11 cellular contexts compared by ENCODE assay signal in genomic region chr1:28416509-28417194, GRCh38. TPM values are rescaled to one million over a fixed set of nuclear protein-coding genes. Genes with fewer than 3 reads are reported as not detected.
DNase-seq lines count a peak whose midpoint lies in the region; ATAC-seq, FAIRE-seq and TF ChIP-seq lines count a peak whose summit lies in the region.
"Had no signal": no experiment of that assay in that cellular context is flagged by ENCODE, and none has a peak within 500 bp of the region (broad histone marks: within the 10 kb centered on the region; RNA-seq: fewer than 3 reads in every experiment).

No MANE protein-coding gene starts in this region.

- H3K36me3 Mint-ChIP-seq in GM23338 (ENCODE audit: low read depth), result no peaks in the 10 kb centered on the region
- H3K36me3 Mint-ChIP-seq in activated naive CD4-positive, alpha-beta T cell treated with anti-CD3 and anti-CD28 coated beads for 36 hours (ENCODE audit: low read depth), result peaks cover 3% of the 10 kb centered on the region

- no peak for FAIRE-seq in small intestine (lab: Jason Lieb, UNC)

- DNase-seq in GM23338 (ENCODE audit: low spot score), result no peak
- peak; percentile 42 for DNase-seq in PC-3
- peak; percentile 56 for DNase-seq in small intestine
- DNase-seq in NCI-H2171 (lab: John Stamatoyannopoulos, UW), result no peak
- no peak for DNase-seq in activated naive CD4-positive, alpha-beta T cell treated with anti-CD3 and anti-CD28 coated beads for 36 hours
- no peak for DNase-seq in activated effector memory CD4-positive, alpha-beta T cell treated with anti-CD3 and anti-CD28 coated beads, Interleukin-2, amount 50 U/mL, for 16 hours
- DNase-seq: activated CD4-positive, alpha-beta T cell treated with anti-CD3 and anti-CD28 coated beads for 48 hours; COR-L47; NCI-H526 treated with DMSO at 0.1 percent for 48 hours had no signal

- BruUV-seq in PC-3 (replicated peaks; lab: Mats Ljungman, UMichigan), result no TSS peak

- H3K4me2 ChIP-seq in GM23338 (no peak overlapping the region), PC-3 (ENCODE audit: low read length) (peak overlapping the region; percentile 38; the same call in 1 of the 2 replicates)

- CTCF ChIA-PET in PC-3 (lab: Charles Lee), result interaction anchor here (1.1 kb wide), 1 partner anchor 168 kb away, joined by 3 read pairs; no protein-coding TSS in a partner anchor
- CTCF ChIA-PET in activated naive CD4-positive, alpha-beta T cell treated with anti-CD3 and anti-CD28 coated beads for 36 hours (lab: Charles Lee), result interaction anchor here (0.7 kb wide), 1 partner anchor 17 kb away, joined by 3 read pairs; no protein-coding TSS in a partner anchor

- TF ChIP-seq CTCF in GM23338 (conservative IDR thresholded peaks at IDR 0.05; ENCODE audit: low read depth in 2 of 2), result no peak
- no peak for TF ChIP-seq CTCF in PC-3 (conservative IDR thresholded peaks at IDR 0.05; ENCODE audit: low read depth, low read length)

- POLR2A ChIA-PET in PC-3 (lab: Charles Lee; ENCODE audit: unreplicated experiment), result no interaction called here

- H3K9me2 ChIP-seq in GM23338 (ENCODE audit: insufficient read depth) (no peaks in the 10 kb centered on the region), PC-3 (replicated peaks; ENCODE audit: low read length) (no peaks in the 10 kb centered on the region)

- H4K20me1 ChIP-seq in GM23338 (replicated peaks; ENCODE audit: insufficient read depth), result no peaks in the 10 kb centered on the region
- no peaks in the 10 kb centered on the region for H4K20me1 ChIP-seq in PC-3 (ENCODE audit: low read length)

- H3K4me1 Mint-ChIP-seq in GM23338, result peaks cover 40% of the 10 kb centered on the region
- peaks cover 17% of the 10 kb centered on the region for H3K4me1 Mint-ChIP-seq in activated naive CD4-positive, alpha-beta T cell treated with anti-CD3 and anti-CD28 coated beads for 36 hours (ENCODE audit: low read depth)

- H3K4me3 ChIP-seq in GM23338 (no peak overlapping the region), PC-3 (ENCODE audit: low read length) (no peak overlapping the region), endocrine pancreas (ENCODE audit: control insufficient read depth, insufficient read depth, low read length) (peak overlapping the region; percentile 77), small intestine (ENCODE audit: low read depth in 1 of 2, low read length in 2 of 2) (no peak overlapping the region)
- H3K4me3 ChIP-seq: right atrium auricular region had no signal

- no peaks in the 10 kb centered on the region for H3K36me3 ChIP-seq in GM23338 (ENCODE audit: insufficient read depth)
- no peaks in the 10 kb centered on the region for H3K36me3 ChIP-seq in PC-3 (ENCODE audit: low read depth, low read length)
- H3K36me3 ChIP-seq in endocrine pancreas (ENCODE audit: control insufficient read depth, insufficient read depth, low read length), result no peaks in the 10 kb centered on the region
- no peaks in the 10 kb centered on the region for H3K36me3 ChIP-seq in small intestine (ENCODE audit: control insufficient read depth in 2 of 2, insufficient read depth in 2 of 2, low read length in 2 of 2)
- H3K36me3 ChIP-seq: right atrium auricular region had no signal

- no peak overlapping the region for H2AFZ ChIP-seq in GM23338
- no peak overlapping the region for H2AFZ ChIP-seq in PC-3 (ENCODE audit: low read length)

- intact Hi-C loops in PC-3 (cut with micrococcal nuclease), result loop anchor here (5.0 kb wide), 2 partner anchors 36 to 91 kb away; partner anchors contain the start of gene RCC1
- intact Hi-C loops in activated naive CD4-positive, alpha-beta T cell treated with anti-CD3 and anti-CD28 coated beads for 36 hours (cut with micrococcal nuclease), result no loop called here

- H3K27me3 ChIP-seq in GM23338 (ENCODE audit: insufficient read depth) (no peaks in the 10 kb centered on the region), PC-3 (ENCODE audit: low read length) (no peaks in the 10 kb centered on the region), endocrine pancreas (ENCODE audit: control insufficient read depth, insufficient read depth, low read length) (no peaks in the 10 kb centered on the region), small intestine (ENCODE audit: control insufficient read depth in 2 of 2, insufficient read depth in 2 of 2, low read length in 2 of 2) (no peaks in the 10 kb centered on the region)
- H3K27me3 ChIP-seq: right atrium auricular region had no signal

- no peak overlapping the region for H3K4me3 Mint-ChIP-seq in GM23338
- H3K4me3 Mint-ChIP-seq in activated naive CD4-positive, alpha-beta T cell treated with anti-CD3 and anti-CD28 coated beads for 36 hours, result no peak overlapping the region

- H3K79me2 ChIP-seq in GM23338 (replicated peaks; ENCODE audit: insufficient read depth) (peaks cover 54% of the 10 kb centered on the region), PC-3 (ENCODE audit: low read length) (0 out of 2 replicates have a peak, but pooled peaks cover 16% of the 10 kb centered on the region)

- H3K27ac ChIP-seq in GM23338 (ENCODE audit: low read depth) (peak overlapping the region; percentile 1; the same call in 1 of the 2 replicates), PC-3 (ENCODE audit: low read length) (peak overlapping the region; percentile 4; the same call in 1 of the 2 replicates), small intestine (ENCODE audit: low read depth in 1 of 2, low read length in 1 of 2) (no peak overlapping the region)
- H3K27ac ChIP-seq: right atrium auricular region had no signal

- H3K27me3 Mint-ChIP-seq in GM23338 (ENCODE audit: insufficient read depth, low read depth, poor library complexity), result peaks cover 3% of the 10 kb centered on the region
- no peaks in the 10 kb centered on the region for H3K27me3 Mint-ChIP-seq in activated naive CD4-positive, alpha-beta T cell treated with anti-CD3 and anti-CD28 coated beads for 36 hours (ENCODE audit: low read depth)

- no peaks in the 10 kb centered on the region for H3K9me3 Mint-ChIP-seq in GM23338
- H3K9me3 Mint-ChIP-seq in activated naive CD4-positive, alpha-beta T cell treated with anti-CD3 and anti-CD28 coated beads for 36 hours, result no peaks in the 10 kb centered on the region

- H3F3A ChIP-seq in GM23338 (replicated peaks; ENCODE audit: low read depth) (peaks cover 5% of the 10 kb centered on the region), PC-3 (ENCODE audit: low read length, unreplicated experiment) (peaks cover 8% of the 10 kb centered on the region)

- 25 to 60% (median 46%) methylated on average over 2 of the region's 2 CpGs for WGBS in small intestine, 3 donors

- peaks cover 43% of the 10 kb centered on the region for H3K4me1 ChIP-seq in GM23338 (ENCODE audit: insufficient read depth)
- peaks cover 27% of the 10 kb centered on the region for H3K4me1 ChIP-seq in PC-3 (ENCODE audit: insufficient read depth, low read length)
- peaks cover 6% of the 10 kb centered on the region for H3K4me1 ChIP-seq in endocrine pancreas (ENCODE audit: control insufficient read depth, insufficient read depth, low read length)
- H3K4me1 ChIP-seq in small intestine (ENCODE audit: control insufficient read depth in 2 of 2, insufficient read depth in 1 of 2, low read depth in 1 of 2, low read length in 1 of 2), result peaks cover 0 to 2% of the 10 kb centered on the region in 2 donors
- H3K4me1 ChIP-seq: right atrium auricular region had no signal

- H3K9ac ChIP-seq in PC-3 (ENCODE audit: low read length), result no peak overlapping the region
- no peak overlapping the region for H3K9ac ChIP-seq in endocrine pancreas (ENCODE audit: control insufficient read depth, insufficient read depth, low read length)

- H3K27ac Mint-ChIP-seq in GM23338, result peak overlapping the region; percentile 67; the same call in 1 of the 2 replicates
- H3K27ac Mint-ChIP-seq in activated naive CD4-positive, alpha-beta T cell treated with anti-CD3 and anti-CD28 coated beads for 36 hours, result no peak overlapping the region

- H3K9me3 ChIP-seq in PC-3 (ENCODE audit: low read length), result no peaks in the 10 kb centered on the region
- H3K9me3 ChIP-seq in endocrine pancreas (ENCODE audit: control insufficient read depth, low read length), result no peaks in the 10 kb centered on the region
- no peaks in the 10 kb centered on the region for H3K9me3 ChIP-seq in small intestine (ENCODE audit: control insufficient read depth, low read depth)
- H3K9me3 ChIP-seq: right atrium auricular region had no signal

- ATAC-seq in GM23338 (no peak), PC-3 (peak; percentile 59)

TF ChIP-seq in GM23338, 12 proteins besides CTCF, POLR2A, EP300 and RAD21 (continues in another document):
- TF ChIP-seq POLR2AphosphoS5 (IDR thresholded peaks at IDR 0.05; ENCODE audit: low read depth), result no peak
- no peak for TF ChIP-seq ETS1 (IDR thresholded peaks at IDR 0.05)

RNA-seq across cellular contexts. Expression of gene PHACTR4, which starts 47.1 kb away (rescaled TPM):
- total RNA-seq in GM23338 (2014; rRNA removed; shearing (Covaris generic)), result 29.7 and 35.4 TPM in 2 replicates
- polyA plus RNA-seq in GM23338 (2016; fragmentation: Nextera tagmentation; extraction: Ambion mirVana) (47.1 and 54.1 TPM in 2 replicates), small intestine (10 to 100 TPM; 15.9 to 27.1 (median 25.0) TPM)
- total RNA-seq in PC-3 (2014; rRNA removed), result 9.1 and 12.7 TPM in 2 replicates
- total RNA-seq in activated naive CD4-positive, alpha-beta T cell treated with anti-CD3 and anti-CD28 coated beads for 36 hours, result 10 to 100 TPM; 16.3 to 17.2 TPM

Comparison
In these comparisons a context has a peak if more than half of its experiments do, and no peak if none do; other contexts are left out.
1. DNase-seq: peak in PC-3 (single experiment) and small intestine (single experiment); none in GM23338 (single experiment), NCI-H2171 (single experiment), activated naive CD4-positive, alpha-beta T cell treated with anti-CD3 and anti-CD28 coated beads for 36 hours (single experiment) and activated effector memory CD4-positive, alpha-beta T cell treated with anti-CD3 and anti-CD28 coated beads, Interleukin-2, amount 50 U/mL, for 16 hours (single experiment).
2. H3K27ac ChIP-seq: peak in GM23338 (single experiment) and PC-3 (single experiment); none in small intestine (0 of 2).